ENCODE assay signal across 27 cellular contexts in the genomic region with DNA sequence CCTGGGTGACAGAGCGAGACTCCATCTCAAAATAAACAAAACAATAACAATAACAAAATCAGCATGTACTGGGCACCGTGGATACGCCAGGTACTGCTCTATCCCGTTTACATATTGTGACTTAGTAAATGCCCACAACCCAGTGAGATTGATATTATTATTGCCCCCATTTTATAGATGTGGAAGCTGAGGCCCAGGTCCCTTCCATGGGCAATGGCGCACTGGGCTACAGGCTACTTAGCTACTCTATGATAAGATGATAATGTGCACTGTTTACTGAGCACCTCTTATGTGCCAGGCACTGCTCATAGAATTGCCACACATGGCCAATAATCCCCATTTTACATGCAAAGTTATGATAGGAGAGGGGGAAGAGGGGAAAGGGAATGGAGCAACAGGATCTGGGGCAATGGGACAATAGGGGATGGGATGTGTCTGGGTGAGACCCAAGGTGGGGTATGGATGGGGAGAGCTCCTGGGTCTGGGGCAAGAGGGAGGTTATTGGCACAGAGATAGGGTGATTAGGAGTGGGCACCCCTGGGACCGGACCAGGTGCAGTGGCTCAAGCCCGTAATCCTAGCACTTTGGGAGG. TPM values are rescaled to one million over a fixed set of nuclear protein-coding genes. Genes with fewer than 3 reads are reported as not detected.
A peak's percentile ranks its signal among the peaks of the same experiment; 100 is the strongest.
DNase-seq lines count a peak whose midpoint lies in the region; ATAC-seq and TF ChIP-seq lines count a peak whose summit lies in the region.
"Had no signal": no experiment of that assay in that cellular context is flagged by ENCODE, and none has a peak within 500 bp of the region (broad histone marks: within the 10 kb centered on the region; RNA-seq: fewer than 3 reads in every experiment).

No MANE protein-coding gene starts in this region.

- H3K4me1 ChIP-seq in BLaER1 treated with 17β-estradiol and CSF1 and Interleukin-3, amounts not matched to agents 10 nM and 100 nM = peaks cover 64 to 91% (median 78%) of the 10 kb centered on the region in 10 experiments

- peak overlapping the region; percentile 69 for H3K27ac Mint-ChIP-seq in T-helper 2 cell treated with Interferon-gamma antibody and Interleukin-4, amounts not matched to agents 5 μg/mL and 100 μg/mL, for 36 hours
- H3K27ac Mint-ChIP-seq in WTC11 = no peak overlapping the region
- peak overlapping the region; percentile 94 for H3K27ac Mint-ChIP-seq in memory B cell
- no peak overlapping the region for H3K27ac Mint-ChIP-seq in activated CD8-positive, alpha-beta memory T cell treated with anti-CD3 and anti-CD28 coated beads, Interleukin-2, amount 10 ng/mL, durations not matched to agents 7 days and 5 days

- peaks cover 36% of the 10 kb centered on the region for H3K4me1 Mint-ChIP-seq in T-helper 2 cell treated with Interferon-gamma antibody and Interleukin-4, amounts not matched to agents 5 μg/mL and 100 μg/mL, for 36 hours (ENCODE audit: low read depth)
- H3K4me1 Mint-ChIP-seq in WTC11 (peaks cover 47% of the 10 kb centered on the region), memory B cell (peaks cover 37% of the 10 kb centered on the region)
- peaks cover 39% of the 10 kb centered on the region for H3K4me1 Mint-ChIP-seq in activated CD8-positive, alpha-beta memory T cell treated with anti-CD3 and anti-CD28 coated beads, Interleukin-2, amount 10 ng/mL, durations not matched to agents 7 days and 5 days

- peaks cover 36% of the 10 kb centered on the region for H3K36me3 Mint-ChIP-seq in T-helper 2 cell treated with Interferon-gamma antibody and Interleukin-4, amounts not matched to agents 5 μg/mL and 100 μg/mL, for 36 hours (ENCODE audit: low read depth)
- H3K36me3 Mint-ChIP-seq in WTC11 (no peaks in the 10 kb centered on the region), memory B cell (peaks cover 23% of the 10 kb centered on the region)
- H3K36me3 Mint-ChIP-seq in activated CD8-positive, alpha-beta memory T cell treated with anti-CD3 and anti-CD28 coated beads, Interleukin-2, amount 10 ng/mL, durations not matched to agents 7 days and 5 days = peaks cover 27% of the 10 kb centered on the region

- H3K9me3 Mint-ChIP-seq in T-helper 2 cell treated with Interferon-gamma antibody and Interleukin-4, amounts not matched to agents 5 μg/mL and 100 μg/mL, for 36 hours = no peaks in the 10 kb centered on the region
- no peaks in the 10 kb centered on the region for H3K9me3 Mint-ChIP-seq in WTC11
- no peaks in the 10 kb centered on the region for H3K9me3 Mint-ChIP-seq in memory B cell
- no peaks in the 10 kb centered on the region for H3K9me3 Mint-ChIP-seq in activated CD8-positive, alpha-beta memory T cell treated with anti-CD3 and anti-CD28 coated beads, Interleukin-2, amount 10 ng/mL, durations not matched to agents 7 days and 5 days (ENCODE audit: low read depth)
- H3K9me3 Mint-ChIP-seq: nephron had no signal

- H3K27me3 Mint-ChIP-seq in T-helper 2 cell treated with Interferon-gamma antibody and Interleukin-4, amounts not matched to agents 5 μg/mL and 100 μg/mL, for 36 hours (ENCODE audit: low read depth) = no peaks in the 10 kb centered on the region
- H3K27me3 Mint-ChIP-seq in WTC11 (ENCODE audit: low read depth) (peaks cover 67% of the 10 kb centered on the region), memory B cell (no peaks in the 10 kb centered on the region)
- no peaks in the 10 kb centered on the region for H3K27me3 Mint-ChIP-seq in activated CD8-positive, alpha-beta memory T cell treated with anti-CD3 and anti-CD28 coated beads, Interleukin-2, amount 10 ng/mL, durations not matched to agents 7 days and 5 days

- ATAC-seq in WTC11 (no peak), memory B cell (ENCODE audit: low read depth) (no peak), HG03135 (IDR thresholded peaks at IDR 0.05; ENCODE audit: unreplicated experiment) (no peak)
- no peak for ATAC-seq in activated CD8-positive, alpha-beta memory T cell treated with anti-CD3 and anti-CD28 coated beads, Interleukin-2, amount 10 ng/mL, durations not matched to agents 7 days and 5 days

- peaks cover 0 to 51% (median 0%) of the 10 kb centered on the region in 11 experiments; a peak in 7 of 22 replicates for H4K20me1 ChIP-seq in BLaER1 treated with 17β-estradiol and CSF1 and Interleukin-3, amounts not matched to agents 10 nM and 100 nM

- CTCF ChIA-PET in WTC11 (lab: Charles Lee) = interaction anchor here (1.1 to 7.4 kb wide), 7 partner anchors 9 to 146 kb away, joined by 3 to 101 read pairs (median 16); a partner anchor contains a TSS
- CTCF ChIA-PET in activated CD8-positive, alpha-beta memory T cell treated with anti-CD3 and anti-CD28 coated beads, Interleukin-2, amount 10 ng/mL, durations not matched to agents 7 days and 5 days (lab: Charles Lee) = interaction anchor here (0.6 to 9.5 kb wide), 5 partner anchors 10 to 30 kb away, joined by 3 to 145 read pairs (median 3); no protein-coding TSS in a partner anchor

- no peaks in the 10 kb centered on the region for H3K27me3 ChIP-seq in BLaER1 treated with 17β-estradiol and CSF1 and Interleukin-3, amounts not matched to agents 10 nM and 100 nM
- H3K27me3 ChIP-seq: SJCRH30, uterus had no signal

- H3K36me3 ChIP-seq in BLaER1 treated with 17β-estradiol and CSF1 and Interleukin-3, amounts not matched to agents 10 nM and 100 nM = peaks cover 36 to 66% (median 48%) of the 10 kb centered on the region in 11 experiments
- H3K36me3 ChIP-seq: gastroesophageal sphincter, prostate gland, SJCRH30, uterus had no signal

- POLR2A ChIA-PET in WTC11 (lab: Charles Lee) = interaction anchor here (1.3 to 1.9 kb wide), 3 partner anchors 10 to 107 kb away, joined by 3 to 12 read pairs (median 3); a partner anchor contains a TSS

- no peak for TF ChIP-seq CTCF in WTC11 (IDR thresholded peaks at IDR 0.05)

- peak overlapping the region in 8 of 11 experiments; percentile 89 to 100 (median 93); a peak in 13 of 22 replicates for H3K4me2 ChIP-seq in BLaER1 treated with 17β-estradiol and CSF1 and Interleukin-3, amounts not matched to agents 10 nM and 100 nM

- no peak overlapping the region; a peak in 1 of 22 replicates for H3K9ac ChIP-seq in BLaER1 treated with 17β-estradiol and CSF1 and Interleukin-3, amounts not matched to agents 10 nM and 100 nM

- peak overlapping the region; percentile 46 for H3K4me3 Mint-ChIP-seq in T-helper 2 cell treated with Interferon-gamma antibody and Interleukin-4, amounts not matched to agents 5 μg/mL and 100 μg/mL, for 36 hours
- H3K4me3 Mint-ChIP-seq in WTC11 (peak overlapping the region; percentile 72; the same call in 1 of the 2 replicates), memory B cell (peak overlapping the region; percentile 53)
- H3K4me3 Mint-ChIP-seq in activated CD8-positive, alpha-beta memory T cell treated with anti-CD3 and anti-CD28 coated beads, Interleukin-2, amount 10 ng/mL, durations not matched to agents 7 days and 5 days = no peak overlapping the region

- H3K27ac ChIP-seq in BLaER1 treated with 17β-estradiol and CSF1 and Interleukin-3, amounts not matched to agents 10 nM and 100 nM = peak overlapping the region in 4 of 11 experiments; percentile 81 to 91 (median 88); a peak in 4 of 22 replicates
- H3K27ac ChIP-seq: prostate gland, SJCRH30 had no signal

- no peak for DNase-seq in T-helper 2 cell treated with Interferon-gamma antibody and Interleukin-4, amounts not matched to agents 5 μg/mL and 100 μg/mL, for 36 hours (ENCODE audit: low spot score)
- DNase-seq in T-helper 2 cell = no peak
- no peak for DNase-seq in WTC11 (ENCODE audit: low spot score)
- no peak for DNase-seq in memory B cell (ENCODE audit: low spot score in 2 of 2)
- no peak for DNase-seq in HCEC 1CT
- no peak for DNase-seq in activated CD8-positive, alpha-beta memory T cell treated with anti-CD3 and anti-CD28 coated beads, Interleukin-2, amount 10 ng/mL, durations not matched to agents 7 days and 5 days
- DNase-seq: 8988T; central memory CD4-positive, alpha-beta T cell; DMS153; effector CD4-positive, alpha-beta T cell; H7; mesenchymal stem cell; NCI-H1694 treated with DMSO at 0.1 percent for 48 hours; NCI-H774; OCI-M1; SJCRH30; T1000; uterus had no signal

- no peaks in the 10 kb centered on the region for H3K9me3 ChIP-seq in BLaER1 treated with 17β-estradiol and CSF1 and Interleukin-3, amounts not matched to agents 10 nM and 100 nM (replicated peaks in 1 of 11)
- H3K9me3 ChIP-seq: gastroesophageal sphincter, prostate gland, SJCRH30, uterus had no signal

- H3K4me3 ChIP-seq in BLaER1 treated with 17β-estradiol and CSF1 and Interleukin-3, amounts not matched to agents 10 nM and 100 nM = no peak overlapping the region
- H3K4me3 ChIP-seq: prostate gland, SJCRH30, skin epidermis had no signal

TF ChIP-seq in WTC11, 78 proteins besides CTCF, POLR2A, EP300 and RAD21 (continues in another document):
- TF ChIP-seq, protein P1, sequence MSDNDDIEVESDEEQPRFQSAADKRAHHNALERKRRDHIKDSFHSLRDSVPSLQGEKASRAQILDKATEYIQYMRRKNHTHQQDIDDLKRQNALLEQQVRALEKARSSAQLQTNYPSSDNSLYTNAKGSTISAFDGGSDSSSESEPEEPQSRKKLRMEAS (CRISPR knock-in tag; IDR thresholded peaks at IDR 0.05) = no peak

RNA-seq across cellular contexts. Expression of a gene that starts 5.4 kb away (rescaled TPM):
- 0.76 to 1.1 TPM (median 0.98 TPM) in 3 replicates for total RNA-seq in WTC11 (2021)
- 10 to 100 TPM; 43.9 to 53.0 TPM for total RNA-seq in activated CD8-positive, alpha-beta memory T cell treated with anti-CD3 and anti-CD28 coated beads, Interleukin-2, amount 10 ng/mL, durations not matched to agents 7 days and 5 days

RNA-seq across cellular contexts. Expression of a gene that starts 20.6 kb away (rescaled TPM):
- 25.7 to 39.6 TPM (median 34.3 TPM) in 3 replicates for total RNA-seq in WTC11 (2021)
- total RNA-seq in activated CD8-positive, alpha-beta memory T cell treated with anti-CD3 and anti-CD28 coated beads, Interleukin-2, amount 10 ng/mL, durations not matched to agents 7 days and 5 days = 10 to 100 TPM; 62.3 to 74.7 TPM

RNA-seq across cellular contexts. Expression of a gene that starts 26.9 kb away (rescaled TPM):
- total RNA-seq in WTC11 (2021) = 0.39 to 0.78 TPM (median 0.46 TPM) in 3 replicates
- total RNA-seq in activated CD8-positive, alpha-beta memory T cell treated with anti-CD3 and anti-CD28 coated beads, Interleukin-2, amount 10 ng/mL, durations not matched to agents 7 days and 5 days = under 1 TPM; 0.40 to 0.58 TPM

RNA-seq across cellular contexts. Expression of a gene that starts 51.7 kb away (rescaled TPM):
- total RNA-seq in WTC11 (2021) = 6.2 to 7.1 TPM (median 6.7 TPM) in 3 replicates
- 1 to 10 TPM; 5.2 to 6.5 TPM for total RNA-seq in activated CD8-positive, alpha-beta memory T cell treated with anti-CD3 and anti-CD28 coated beads, Interleukin-2, amount 10 ng/mL, durations not matched to agents 7 days and 5 days

RNA-seq across cellular contexts. Expression of a gene that starts 59.5 kb away (rescaled TPM):
- total RNA-seq in WTC11 (2021) = not detected in 3 replicates
- not detected for total RNA-seq in activated CD8-positive, alpha-beta memory T cell treated with anti-CD3 and anti-CD28 coated beads, Interleukin-2, amount 10 ng/mL, durations not matched to agents 7 days and 5 days
- total RNA-seq: esophagus mucosa, gastroesophageal sphincter, H7, kidney epithelial cell, SJCRH30, subcutaneous adipose tissue, uterus had no signal

Comparison
In these comparisons a context has a peak if more than half of its experiments do, and no peak if none do; other contexts are left out.
1. H3K27ac Mint-ChIP-seq: peak in T-helper 2 cell treated with Interferon-gamma antibody and Interleukin-4, amounts not matched to agents 5 μg/mL and 100 μg/mL, for 36 hours (single experiment) and memory B cell (single experiment); none in WTC11 (single experiment) and activated CD8-positive, alpha-beta memory T cell treated with anti-CD3 and anti-CD28 coated beads, Interleukin-2, amount 10 ng/mL, durations not matched to agents 7 days and 5 days (single experiment).
2. RNA of a gene that starts 5.4 kb away (total RNA-seq): 43.9 to 53.0 TPM in activated CD8-positive, alpha-beta memory T cell treated with anti-CD3 and anti-CD28 coated beads, Interleukin-2, amount 10 ng/mL, durations not matched to agents 7 days and 5 days; 0.76 to 1.1 TPM in WTC11; every median in the first group is over 10 times any median in the second.